Comparison of ENCODE assay signal across 20 cellular contexts in the genomic region with DNA sequence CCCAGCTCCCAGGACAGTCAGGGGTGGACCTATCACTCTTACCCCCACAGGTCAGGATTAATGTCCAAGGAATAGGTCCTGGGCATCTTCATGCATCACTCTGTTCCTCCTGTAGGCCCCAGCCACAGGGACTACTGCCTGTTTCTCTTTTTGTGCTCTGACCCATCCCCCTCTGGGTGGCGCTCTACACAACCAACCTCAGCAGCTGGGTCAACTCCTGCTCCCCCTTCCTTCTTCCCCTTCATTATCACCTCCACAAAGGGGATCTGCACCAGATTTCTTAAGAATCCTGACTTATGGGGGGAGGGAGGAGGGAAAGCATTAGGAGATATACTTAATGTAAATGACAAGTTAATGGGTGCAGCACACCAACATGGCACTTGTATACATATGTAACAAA. TPM values are rescaled to one million over a fixed set of nuclear protein-coding genes. Genes with fewer than 3 reads are reported as not detected.
A peak's percentile ranks its signal among the peaks of the same experiment; 100 is the strongest.
DNase-seq lines count a peak whose midpoint lies in the region; ATAC-seq, FAIRE-seq and TF ChIP-seq lines count a peak whose summit lies in the region.
"Had no signal": no experiment of that assay in that cellular context is flagged by ENCODE, and none has a peak within 500 bp of the region (broad histone marks: within the 10 kb centered on the region; RNA-seq: fewer than 3 reads in every experiment).

No MANE protein-coding gene starts in this region.

- H3K9me1 ChIP-seq in K562 (ENCODE audit: control insufficient read depth, insufficient read depth, low read length) = no peaks in the 10 kb centered on the region

- no peak for TF ChIP-seq EP300 in K562 (IDR thresholded peaks at IDR 0.05; ENCODE audit: low read length)

- no peak overlapping the region for H3K4me3 Mint-ChIP-seq in activated CD4-positive, alpha-beta memory T cell treated with anti-CD3 and anti-CD28 coated beads for 36 hours
- no peak overlapping the region for H3K4me3 Mint-ChIP-seq in activated CD4-positive, alpha-beta memory T cell treated with anti-CD3 and anti-CD28 coated beads, Interleukin-2, amount 10 ng/mL, durations not matched to agents 7 days and 5 days
- H3K4me3 Mint-ChIP-seq in progenitor cell of endocrine pancreas (ENCODE audit: low read depth) = no peak overlapping the region
- H3K4me3 Mint-ChIP-seq: immature natural killer cell, natural killer cell had no signal

- CTCF ChIA-PET in activated CD4-positive, alpha-beta memory T cell treated with anti-CD3 and anti-CD28 coated beads for 36 hours (lab: Charles Lee) = interaction anchor here (0.6 to 4.5 kb wide), 11 partner anchors 12 to 228 kb away, joined by 3 to 69 read pairs (median 14); a partner anchor contains a TSS
- CTCF ChIA-PET in activated CD4-positive, alpha-beta memory T cell treated with anti-CD3 and anti-CD28 coated beads, Interleukin-2, amount 10 ng/mL, durations not matched to agents 7 days and 5 days (lab: Charles Lee) = interaction anchor here (1.1 to 4.5 kb wide), 10 partner anchors 10 to 224 kb away, joined by 4 to 37 read pairs (median 13); a partner anchor contains a TSS
- CTCF ChIA-PET in K562 (lab: Yijun Ruan, JAX; ENCODE audit: low intra/inter-chr PET ratio) = interaction anchor here (0.5 to 1.8 kb wide), 2 partner anchors 86 to 216 kb away, joined by 3 to 4 read pairs; no protein-coding TSS in a partner anchor

- in situ Hi-C loops in KBM-7 (cut with MboI; ENCODE audit: low pct_unique_long_range_greater_than_20kb, low sequenced_read_pairs) (no loop called here), K562 (cut with MboI) (loop anchor here (10.0 kb wide), 1 partner anchor 222 kb away; no protein-coding TSS in a partner anchor)

- H3K9me3 Mint-ChIP-seq in activated CD4-positive, alpha-beta memory T cell treated with anti-CD3 and anti-CD28 coated beads for 36 hours = no peaks in the 10 kb centered on the region
- H3K9me3 Mint-ChIP-seq in activated CD4-positive, alpha-beta memory T cell treated with anti-CD3 and anti-CD28 coated beads, Interleukin-2, amount 10 ng/mL, durations not matched to agents 7 days and 5 days = no peaks in the 10 kb centered on the region
- H3K9me3 Mint-ChIP-seq in progenitor cell of endocrine pancreas (ENCODE audit: low read depth) = no peaks in the 10 kb centered on the region
- H3K9me3 Mint-ChIP-seq: immature natural killer cell, natural killer cell had no signal

- no peaks in the 10 kb centered on the region for H3K27me3 ChIP-seq in K562 (ENCODE audit: control insufficient read depth in 2 of 2, insufficient read depth in 2 of 2, low read length in 2 of 2)
- H3K27me3 ChIP-seq: gastroesophageal sphincter had no signal

- no peak overlapping the region for H3K9ac ChIP-seq in K562 (ENCODE audit: insufficient read depth in 1 of 2, low read depth in 2 of 2, low read length in 2 of 2)

- peak overlapping the region; percentile 79; the same call in 2 of the 3 replicates for H3K27ac ChIP-seq in K562 (ENCODE audit: extremely low read depth, low read depth, low read length)
- H3K27ac ChIP-seq: gastroesophageal sphincter, prostate gland had no signal

- TF ChIP-seq CTCF in K562 (IDR thresholded peaks at IDR 0.05 in 2 of 3, conservative IDR thresholded peaks at IDR 0.05 in 1 of 3; ENCODE audit: insufficient read depth in 2 of 3, low read depth in 1 of 3, low read length in 3 of 3) = peak; percentile 69 to 81 (median 72)
- peak; percentile 10 for TF ChIP-seq CTCF in progenitor cell of endocrine pancreas (IDR thresholded peaks at IDR 0.05; ENCODE audit: unreplicated experiment)

- H3K36me3 Mint-ChIP-seq in activated CD4-positive, alpha-beta memory T cell treated with anti-CD3 and anti-CD28 coated beads for 36 hours = no peaks in the 10 kb centered on the region
- H3K36me3 Mint-ChIP-seq in activated CD4-positive, alpha-beta memory T cell treated with anti-CD3 and anti-CD28 coated beads, Interleukin-2, amount 10 ng/mL, durations not matched to agents 7 days and 5 days (ENCODE audit: low read depth) = no peaks in the 10 kb centered on the region
- no peaks in the 10 kb centered on the region for H3K36me3 Mint-ChIP-seq in progenitor cell of endocrine pancreas (ENCODE audit: insufficient read depth)
- H3K36me3 Mint-ChIP-seq: immature natural killer cell, natural killer cell had no signal

- TF ChIP-seq RAD21 in K562 (CRISPR knock-in tag; conservative IDR thresholded peaks at IDR 0.05 in 1 of 2, IDR thresholded peaks at IDR 0.05 in 1 of 2) = peak; percentile 18 to 57; a peak in 2 of 4 replicates

- intact Hi-C loops in activated CD4-positive, alpha-beta memory T cell treated with anti-CD3 and anti-CD28 coated beads for 36 hours (cut with micrococcal nuclease) = no loop called here
- intact Hi-C loops in K562 (cut with micrococcal nuclease) = loop anchor here (5.0 kb wide), 1 partner anchor 255 kb away; no protein-coding TSS in a partner anchor

- peaks cover 22 to 53% of the 10 kb centered on the region in 2 experiments for H3K4me1 ChIP-seq in K562 (replicated peaks in 1 of 2; ENCODE audit: control insufficient read depth in 2 of 2, insufficient read depth in 2 of 2, low read length in 2 of 2)
- H3K4me1 ChIP-seq: prostate gland had no signal

- peak; percentile 65 for ATAC-seq in K562
- ATAC-seq: gastroesophageal sphincter had no signal

- TF ChIP-seq POLR2A in K562 (conservative IDR thresholded peaks at IDR 0.05) = no peak

- no peaks in the 10 kb centered on the region for H3K9me3 ChIP-seq in K562 (replicated peaks; ENCODE audit: control insufficient read depth, insufficient read depth, low read depth, low read length)
- H3K9me3 ChIP-seq: gastroesophageal sphincter, prostate gland had no signal

- peaks cover 10% of the 10 kb centered on the region for H3K4me1 Mint-ChIP-seq in activated CD4-positive, alpha-beta memory T cell treated with anti-CD3 and anti-CD28 coated beads for 36 hours (ENCODE audit: low read depth)
- peaks cover 7% of the 10 kb centered on the region for H3K4me1 Mint-ChIP-seq in activated CD4-positive, alpha-beta memory T cell treated with anti-CD3 and anti-CD28 coated beads, Interleukin-2, amount 10 ng/mL, durations not matched to agents 7 days and 5 days
- H3K4me1 Mint-ChIP-seq in progenitor cell of endocrine pancreas (ENCODE audit: low read depth) = peaks cover 5% of the 10 kb centered on the region

- H3K36me3 ChIP-seq in K562 (ENCODE audit: control insufficient read depth, insufficient read depth, low read length) = no peaks in the 10 kb centered on the region
- H3K36me3 ChIP-seq: gastroesophageal sphincter, prostate gland had no signal

- no peaks in the 10 kb centered on the region for H4K20me1 ChIP-seq in K562 (replicated peaks; ENCODE audit: control insufficient read depth, insufficient read depth, low read length)

- WGBS in K562 (ENCODE audit: insufficient coverage, low coverage, missing lambda C conversion rate) = 75% methylated on average over 1 of the region's 1 CpG

- H3K27me3 Mint-ChIP-seq in activated CD4-positive, alpha-beta memory T cell treated with anti-CD3 and anti-CD28 coated beads for 36 hours = no peaks in the 10 kb centered on the region
- peaks cover 4% of the 10 kb centered on the region for H3K27me3 Mint-ChIP-seq in activated CD4-positive, alpha-beta memory T cell treated with anti-CD3 and anti-CD28 coated beads, Interleukin-2, amount 10 ng/mL, durations not matched to agents 7 days and 5 days
- no peaks in the 10 kb centered on the region for H3K27me3 Mint-ChIP-seq in progenitor cell of endocrine pancreas

- H3K79me2 ChIP-seq in K562 (ENCODE audit: control insufficient read depth, insufficient read depth, low read length) = no peaks in the 10 kb centered on the region

- peak overlapping the region; percentile 16; the same call in 1 of the 2 replicates for H3K4me2 ChIP-seq in K562 (ENCODE audit: insufficient read depth, low read length)

- H3K4me3 ChIP-seq in K562 = no peak overlapping the region
- H3K4me3 ChIP-seq: gastroesophageal sphincter, lung, prostate gland had no signal

- DNase-seq in activated CD4-positive, alpha-beta memory T cell treated with anti-CD3 and anti-CD28 coated beads for 36 hours = peak; percentile 20
- DNase-seq in activated CD4-positive, alpha-beta memory T cell treated with anti-CD3 and anti-CD28 coated beads, Interleukin-2, amount 10 ng/mL, durations not matched to agents 7 days and 5 days = no peak
- DNase-seq in KBM-7 = peak; percentile 46
- peak; percentile 54 to 77 (median 59) for DNase-seq in K562 (ENCODE audit: extremely low read depth in 1 of 4, low spot score in 3 of 4)
- no peak for DNase-seq in progenitor cell of endocrine pancreas (ENCODE audit: low spot score, unreplicated experiment)
- no peak for DNase-seq in stimulated activated CD4-positive, alpha-beta T cell treated with anti-CD3 and anti-CD28 coated beads, Interleukin-4, amount 100 ng/mL, for 24 hours
- DNase-seq in NCI-H226 = no peak
- no peak for DNase-seq in glomerular visceral epithelial cell (ENCODE audit: extremely low spot score)
- DNase-seq: activated CD4-positive, CD25-positive, alpha-beta regulatory T cell treated with anti-CD3 and anti-CD28 coated beads, Interleukin-2, amount 50 U/mL, for 72 hours; activated gamma-delta T cell; Calu3; GF-D8; immature natural killer cell; natural killer cell; NCI-H2171; stimulated activated naive CD8-positive, alpha-beta T cell treated with anti-CD3 and anti-CD28 coated beads, Interleukin-15, Interleukin-2, amounts not matched to agents 100 U/mL and 50 U/mL, for 24 hours; T-helper 2 cell had no signal

- POLR2A ChIA-PET in activated CD4-positive, alpha-beta memory T cell treated with anti-CD3 and anti-CD28 coated beads for 36 hours (lab: Charles Lee) = no interaction called here
- POLR2A ChIA-PET in activated CD4-positive, alpha-beta memory T cell treated with anti-CD3 and anti-CD28 coated beads, Interleukin-2, amount 10 ng/mL, durations not matched to agents 7 days and 5 days (lab: Charles Lee) = interaction anchor here (0.7 to 2.6 kb wide), 4 partner anchors 35 to 80 kb away, joined by 3 to 10 read pairs (median 4); a partner anchor contains a TSS
- POLR2A ChIA-PET in K562 (lab: Yijun Ruan, JAX) = interaction anchor here (0.7 to 2.5 kb wide), 4 partner anchors 11 to 264 kb away, joined by 3 to 8 read pairs (median 3); a partner anchor contains a TSS

- no peak for FAIRE-seq in K562 (lab: Jason Lieb, UNC)

- H3K27ac Mint-ChIP-seq in activated CD4-positive, alpha-beta memory T cell treated with anti-CD3 and anti-CD28 coated beads for 36 hours = no peak overlapping the region
- H3K27ac Mint-ChIP-seq in activated CD4-positive, alpha-beta memory T cell treated with anti-CD3 and anti-CD28 coated beads, Interleukin-2, amount 10 ng/mL, durations not matched to agents 7 days and 5 days = no peak overlapping the region
- H3K27ac Mint-ChIP-seq in progenitor cell of endocrine pancreas = no peak overlapping the region

- no TSS peak for BruUV-seq in K562 (replicated peaks; lab: Mats Ljungman, UMichigan)

- peak overlapping the region; percentile 46 for H2AFZ ChIP-seq in K562 (ENCODE audit: low read depth, low read length)

RNA-seq across cellular contexts. Expression of a gene that starts 12.2 kb away (rescaled TPM):
- total RNA-seq in activated CD4-positive, alpha-beta memory T cell treated with anti-CD3 and anti-CD28 coated beads for 36 hours = 10 to 100 TPM; 11.7 to 17.1 TPM
- 10 to 100 TPM; 78.6 to 85.4 TPM for total RNA-seq in activated CD4-positive, alpha-beta memory T cell treated with anti-CD3 and anti-CD28 coated beads, Interleukin-2, amount 10 ng/mL, durations not matched to agents 7 days and 5 days
- 7.4 and 9.9 TPM in 2 replicates for total RNA-seq in K562 (2011; cell fraction: chromatin; rRNA removed; ENCODE audit: low replicate concordance)
- total RNA-seq in K562 (2011; cell fraction: nucleolus; rRNA removed) = 3.3 and 10.8 TPM in 2 replicates
- 2.7 and 3.0 TPM in 2 replicates for total RNA-seq in K562 (2011; cell fraction: nucleoplasm; rRNA removed)
- total RNA-seq in K562 (2014; rRNA removed) (2.0 and 2.5 TPM in 2 replicates), K562 (2014; rRNA removed; fragmentation: Illumina TruSeq; extraction: Trizol) (2.6 and 2.7 TPM in 2 replicates), K562 (2015; rRNA removed; fragmentation: Illumina TruSeq; extraction: Trizol) (3.8 and 4.8 TPM in 2 replicates), K562 (2021) (3.9 and 5.3 TPM in 2 replicates), progenitor cell of endocrine pancreas (16.4 and 17.1 TPM in 2 replicates)
- polyA plus RNA-seq in K562 (2011; rRNA removed) (4.1 and 10.6 TPM in 2 replicates), K562 (2014; fragmentation: Illumina TruSeq; extraction: Trizol) (2.1 TPM in 2 replicates), K562 (2014; fragmentation: Nextera tagmentation; extraction: Ambion mirVana) (under 1 TPM; 0.41 to 0.49 TPM), K562 (2014; rRNA removed) (1.3 and 1.8 TPM in 2 replicates)
- 2.8 and 8.1 TPM in 2 replicates for polyA plus RNA-seq in K562 (2011; cell fraction: cytosol; rRNA removed)
- polyA plus RNA-seq in K562 (2011; cell fraction: nucleus; rRNA removed) = 8.2 and 15.6 TPM in 2 replicates
- 6.2 and 9.6 TPM in 2 replicates for polyA plus RNA-seq in K562 (2012)
- polyA minus RNA-seq in K562 (2011; rRNA and poly(A)+ RNA removed) = 11.5 and 31.8 TPM in 2 replicates
- 6.2 and 17.5 TPM in 2 replicates for polyA minus RNA-seq in K562 (2011; cell fraction: cytosol; rRNA and poly(A)+ RNA removed)
- 7.0 and 17.7 TPM in 2 replicates for polyA minus RNA-seq in K562 (2011; cell fraction: nucleus; rRNA and poly(A)+ RNA removed)

RNA-seq across cellular contexts. Expression of a gene that starts 35.9 kb away (rescaled TPM):
- 10 to 100 TPM; 11.7 to 16.7 TPM for total RNA-seq in activated CD4-positive, alpha-beta memory T cell treated with anti-CD3 and anti-CD28 coated beads for 36 hours
- 10 to 100 TPM; 21.6 to 28.1 TPM for total RNA-seq in activated CD4-positive, alpha-beta memory T cell treated with anti-CD3 and anti-CD28 coated beads, Interleukin-2, amount 10 ng/mL, durations not matched to agents 7 days and 5 days
- total RNA-seq in K562 (2011; cell fraction: chromatin; rRNA removed; ENCODE audit: low replicate concordance) = 36.0 and 108 TPM in 2 replicates
- total RNA-seq in K562 (2011; cell fraction: nucleolus; rRNA removed) = 30.2 and 35.8 TPM in 2 replicates
- total RNA-seq in K562 (2011; cell fraction: nucleoplasm; rRNA removed) = 78.0 and 139 TPM in 2 replicates
- total RNA-seq in K562 (2014; rRNA removed) (14.6 and 16.3 TPM in 2 replicates), K562 (2014; rRNA removed; fragmentation: Illumina TruSeq; extraction: Trizol) (29.0 and 29.5 TPM in 2 replicates), K562 (2015; rRNA removed; fragmentation: Illumina TruSeq; extraction: Trizol) (30.7 and 38.3 TPM in 2 replicates), K562 (2021) (19.3 and 22.6 TPM in 2 replicates), progenitor cell of endocrine pancreas (29.7 and 30.4 TPM in 2 replicates)
- polyA plus RNA-seq in K562 (2011; rRNA removed) (44.8 and 47.2 TPM in 2 replicates), K562 (2014; fragmentation: Illumina TruSeq; extraction: Trizol) (20.9 and 25.2 TPM in 2 replicates), K562 (2014; fragmentation: Nextera tagmentation; extraction: Ambion mirVana) (1 to 10 TPM; 6.7 to 9.2 TPM), K562 (2014; rRNA removed) (21.7 and 29.1 TPM in 2 replicates)
- 9.6 and 28.4 TPM in 2 replicates for polyA plus RNA-seq in K562 (2011; cell fraction: cytosol; rRNA removed)
- 82.8 and 119 TPM in 2 replicates for polyA plus RNA-seq in K562 (2011; cell fraction: nucleus; rRNA removed)
- 16.8 and 23.8 TPM in 2 replicates for polyA plus RNA-seq in K562 (2012)
- polyA minus RNA-seq in K562 (2011; rRNA and poly(A)+ RNA removed) = 58.8 and 67.3 TPM in 2 replicates
- 13.6 and 14.8 TPM in 2 replicates for polyA minus RNA-seq in K562 (2011; cell fraction: cytosol; rRNA and poly(A)+ RNA removed)
- polyA minus RNA-seq in K562 (2011; cell fraction: nucleus; rRNA and poly(A)+ RNA removed) = 86.4 and 147 TPM in 2 replicates

RNA-seq across cellular contexts. Expression of a gene that starts 36.2 kb away (rescaled TPM):
- 100 to 1,000 TPM in 1 of 2 experiments, 10 to 100 TPM in 1; 85.8 to 102 TPM for total RNA-seq in activated CD4-positive, alpha-beta memory T cell treated with anti-CD3 and anti-CD28 coated beads for 36 hours
- 10 to 100 TPM; 50.9 to 57.5 TPM for total RNA-seq in activated CD4-positive, alpha-beta memory T cell treated with anti-CD3 and anti-CD28 coated beads, Interleukin-2, amount 10 ng/mL, durations not matched to agents 7 days and 5 days
- 83.9 and 136 TPM in 2 replicates for total RNA-seq in K562 (2011; cell fraction: chromatin; rRNA removed; ENCODE audit: low replicate concordance)
- 66.8 and 72.0 TPM in 2 replicates for total RNA-seq in K562 (2011; cell fraction: nucleolus; rRNA removed)
- 70.8 and 71.4 TPM in 2 replicates for total RNA-seq in K562 (2011; cell fraction: nucleoplasm; rRNA removed)
- 106 and 123 TPM in 2 replicates for total RNA-seq in K562 (2014; rRNA removed)
- total RNA-seq in K562 (2014; rRNA removed; fragmentation: Illumina TruSeq; extraction: Trizol) = 116 and 132 TPM in 2 replicates
- total RNA-seq in K562 (2015; rRNA removed; fragmentation: Illumina TruSeq; extraction: Trizol) = 117 TPM in 2 replicates
- 76.0 and 76.4 TPM in 2 replicates for total RNA-seq in K562 (2021)
- 103 and 144 TPM in 2 replicates for polyA plus RNA-seq in K562 (2011; rRNA removed)
- 69.9 and 93.3 TPM in 2 replicates for polyA plus RNA-seq in K562 (2011; cell fraction: cytosol; rRNA removed)
- polyA plus RNA-seq in K562 (2011; cell fraction: nucleus; rRNA removed) = 67.3 and 75.6 TPM in 2 replicates
- 77.3 and 88.6 TPM in 2 replicates for polyA plus RNA-seq in K562 (2012)
- 122 and 155 TPM in 2 replicates for polyA plus RNA-seq in K562 (2014; fragmentation: Illumina TruSeq; extraction: Trizol)
- polyA plus RNA-seq in K562 (2014; fragmentation: Nextera tagmentation; extraction: Ambion mirVana) = 100 to 1,000 TPM in 1 of 2 experiments, 10 to 100 TPM in 1; 81.6 to 134 TPM
- 82.1 and 113 TPM in 2 replicates for polyA plus RNA-seq in K562 (2014; rRNA removed)
- polyA minus RNA-seq in K562 (2011; rRNA and poly(A)+ RNA removed) = 129 and 140 TPM in 2 replicates
- 39.0 and 63.0 TPM in 2 replicates for polyA minus RNA-seq in K562 (2011; cell fraction: cytosol; rRNA and poly(A)+ RNA removed)
- 68.0 and 99.2 TPM in 2 replicates for polyA minus RNA-seq in K562 (2011; cell fraction: nucleus; rRNA and poly(A)+ RNA removed)
- total RNA-seq in progenitor cell of endocrine pancreas = 43.8 and 46.9 TPM in 2 replicates

Comparison
In these comparisons a context has a peak if more than half of its experiments do, and no peak if none do; other contexts are left out.
1. DNase-seq: peak in activated CD4-positive, alpha-beta memory T cell treated with anti-CD3 and anti-CD28 coated beads for 36 hours (single experiment), KBM-7 (single experiment) and K562 (4 of 4); none in activated CD4-positive, alpha-beta memory T cell treated with anti-CD3 and anti-CD28 coated beads, Interleukin-2, amount 10 ng/mL, durations not matched to agents 7 days and 5 days (single experiment), progenitor cell of endocrine pancreas (single experiment), stimulated activated CD4-positive, alpha-beta T cell treated with anti-CD3 and anti-CD28 coated beads, Interleukin-4, amount 100 ng/mL, for 24 hours (single experiment), NCI-H226 (single experiment) and glomerular visceral epithelial cell (single experiment).